1 cellular context compared by ENCODE assay signal in the genomic region with DNA sequence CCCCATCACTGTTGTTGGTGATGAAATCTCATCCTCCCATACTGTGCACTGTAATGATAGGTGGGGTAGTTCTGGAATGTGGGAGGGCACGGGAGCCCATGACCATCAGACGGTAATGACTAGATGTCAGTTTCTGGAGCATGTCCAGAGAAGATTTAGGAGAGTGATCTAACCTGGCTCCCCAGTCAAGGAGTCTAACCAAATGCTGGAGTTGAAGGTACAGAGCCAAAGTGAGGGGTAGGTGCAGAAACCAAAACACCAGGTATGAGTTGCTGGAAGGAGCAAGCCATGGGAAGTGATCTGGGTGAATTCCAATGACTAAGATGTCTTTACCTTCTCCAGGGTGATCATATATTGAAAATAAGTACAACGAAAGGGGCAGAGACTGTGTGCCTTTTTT.
TF ChIP-seq lines count a peak whose summit lies in the region.

No MANE protein-coding gene starts in this region.

TF ChIP-seq in SK-N-SH treated with all-trans-retinoic acid at 6 μM for 48 hours, 23 proteins besides CTCF, POLR2A, EP300 and RAD21 (continued from another document):
- TF ChIP-seq ZFP3 (CRISPR knock-in tag; IDR thresholded peaks at IDR 0.05): no peak
- TF ChIP-seq ZNF8 (CRISPR knock-in tag; IDR thresholded peaks at IDR 0.05): no peak
- TF ChIP-seq TOX (CRISPR knock-in tag; IDR thresholded peaks at IDR 0.05; ENCODE audit: borderline replicate concordance): no peak
- TF ChIP-seq ISL1 (CRISPR knock-in tag; IDR thresholded peaks at IDR 0.05): no peak
- no peak for TF ChIP-seq ZNF70 (CRISPR knock-in tag; IDR thresholded peaks at IDR 0.05)
- TF ChIP-seq RARB (CRISPR knock-in tag; IDR thresholded peaks at IDR 0.05): no peak
